Comparison of ENCODE assay signal across 9 cellular contexts in genomic region chr17:560379-560935, GRCh38.
DNase-seq lines count a peak whose midpoint lies in the region; FAIRE-seq and TF ChIP-seq lines count a peak whose summit lies in the region.
"Had no signal": no experiment of that assay in that cellular context is flagged by ENCODE, and none has a peak within 500 bp of the region (broad histone marks: within the 10 kb centered on the region; RNA-seq: fewer than 3 reads in every experiment).

No MANE protein-coding gene starts in this region.

- no TSS peak for BruUV-seq in mammary epithelial cell (replicated peaks; lab: Mats Ljungman, UMichigan)

- H3K4me3 ChIP-seq in mammary epithelial cell (replicated peaks in 1 of 3; ENCODE audit: insufficient read depth in 1 of 3, low read depth in 2 of 3, low read length in 3 of 3) (no peak overlapping the region), keratinocyte (ENCODE audit: control insufficient read depth in 2 of 3, extremely low read depth in 1 of 3, insufficient read depth in 2 of 3, low read depth in 1 of 3, low read length in 3 of 3) (no peak overlapping the region), ascending aorta (no peak overlapping the region)

- DNase-seq in MV-4-11 (lab: John Stamatoyannopoulos, UW) (peak; percentile 61), mammary epithelial cell (peak; percentile 58), keratinocyte (ENCODE audit: low read depth, low spot score) (no peak), substantia nigra (lab: John Stamatoyannopoulos, UW) (no peak), NOMO-1 treated with dmso at 0.1 percent for 144 hours (lab: John Stamatoyannopoulos, UW; ENCODE audit: unreplicated experiment) (no peak), ascending aorta (ENCODE audit: low spot score in 2 of 2) (no peak), NCI-H2227 (lab: John Stamatoyannopoulos, UW; ENCODE audit: unreplicated experiment) (no peak), H4 (ENCODE audit: low spot score) (no peak)
- DNase-seq: left colon had no signal

- no peaks in the 10 kb centered on the region for H3K79me2 ChIP-seq in mammary epithelial cell (ENCODE audit: insufficient read depth, low read length)
- no peaks in the 10 kb centered on the region for H3K79me2 ChIP-seq in keratinocyte (ENCODE audit: control insufficient read depth, insufficient read depth, low read length)

- dilution Hi-C loops in mammary epithelial cell (cut with HindIII; ENCODE audit: low sequenced_read_pairs): loop anchor here (10.0 kb wide), 1 partner anchor 134 kb away; no protein-coding TSS in a partner anchor
- dilution Hi-C loops in keratinocyte (cut with MboI; ENCODE audit: extremely low pct_ligation_motif_present, low sequenced_read_pairs): no loop called here

- H3K27me3 ChIP-seq in mammary epithelial cell (ENCODE audit: insufficient read depth, low read length) (no peaks in the 10 kb centered on the region), keratinocyte (ENCODE audit: control insufficient read depth, extremely low read depth, insufficient read depth, low read length) (no peaks in the 10 kb centered on the region), ascending aorta (no peaks in the 10 kb centered on the region)

- H3K9me3 ChIP-seq in mammary epithelial cell (replicated peaks; ENCODE audit: insufficient read depth, low read length) (no peaks in the 10 kb centered on the region), keratinocyte (ENCODE audit: control insufficient read depth, low read depth, low read length) (no peaks in the 10 kb centered on the region), ascending aorta (no peaks in the 10 kb centered on the region)

- FAIRE-seq in keratinocyte (lab: Jason Lieb, UNC): no peak

- in situ Hi-C loops in mammary epithelial cell (cut with MboI; ENCODE audit: low sequenced_read_pairs in 2 of 2): no loop called here

- H2AFZ ChIP-seq in mammary epithelial cell (ENCODE audit: low read depth, low read length) (no peak overlapping the region), keratinocyte (ENCODE audit: control insufficient read depth, low read length) (no peak overlapping the region)

- H3K9ac ChIP-seq in mammary epithelial cell (ENCODE audit: insufficient read depth, low read length): no peak overlapping the region
- no peak overlapping the region for H3K9ac ChIP-seq in keratinocyte (ENCODE audit: control insufficient read depth, extremely low read depth, insufficient read depth, low read length)

- H4K20me1 ChIP-seq in mammary epithelial cell (ENCODE audit: insufficient read depth, low read length) (no peaks in the 10 kb centered on the region), keratinocyte (ENCODE audit: control insufficient read depth, extremely low read depth, insufficient read depth, low read length) (peaks cover 5% of the 10 kb centered on the region)

- H3K27ac ChIP-seq in mammary epithelial cell (ENCODE audit: insufficient read depth, low read depth, low read length) (peak overlapping the region; percentile 41), keratinocyte (ENCODE audit: control insufficient read depth, insufficient read depth, low read length) (peak overlapping the region; percentile 20), substantia nigra (ENCODE audit: low read depth, low read length, poor library complexity, severe bottlenecking) (peak overlapping the region; percentile 46), ascending aorta (peak overlapping the region in 1 of 2 donors; percentile 65)

- H3K9me1 ChIP-seq in keratinocyte (ENCODE audit: control insufficient read depth, extremely low read depth, insufficient read depth, low read length): peaks cover 9% of the 10 kb centered on the region

- peaks cover 9% of the 10 kb centered on the region for H3K36me3 ChIP-seq in mammary epithelial cell (ENCODE audit: insufficient read depth, low read length)
- peaks cover 17 to 23% of the 10 kb centered on the region in 2 experiments for H3K36me3 ChIP-seq in keratinocyte (ENCODE audit: control insufficient read depth in 2 of 2, extremely low read depth in 1 of 2, insufficient read depth in 2 of 2, low read length in 2 of 2)
- H3K36me3 ChIP-seq in ascending aorta: peaks cover 22 to 40% of the 10 kb centered on the region in 2 donors

- H3K4me1 ChIP-seq in mammary epithelial cell (ENCODE audit: insufficient read depth, low read length) (peaks cover 45% of the 10 kb centered on the region), keratinocyte (ENCODE audit: control insufficient read depth, extremely low read depth, insufficient read depth, low read length) (peaks cover 19% of the 10 kb centered on the region), ascending aorta (peaks cover 0 to 11% of the 10 kb centered on the region in 2 donors)

- WGBS in mammary epithelial cell (ENCODE audit: low coverage, missing lambda C conversion rate): 53% methylated on average over 4 of the region's 4 CpGs

- intact Hi-C loops in mammary epithelial cell (cut with micrococcal nuclease): loop anchor here (2.0 to 5.0 kb wide), 3 partner anchors 14 to 132 kb away; no protein-coding TSS in a partner anchor
- intact Hi-C loops in ascending aorta (cut with DNase I): no loop called here

- CTCF ChIA-PET in mammary epithelial cell (lab: Charles Lee; ENCODE audit: low non-redundant PET): interaction anchor here (0.6 kb wide), 1 partner anchor 60 kb away, joined by 3 read pairs; no protein-coding TSS in a partner anchor

- TF ChIP-seq CTCF in mammary epithelial cell (conservative IDR thresholded peaks at IDR 0.05 in 1 of 2, IDR thresholded peaks at IDR 0.05 in 1 of 2; ENCODE audit: extremely low read depth in 1 of 2, insufficient read depth in 1 of 2, low read depth in 1 of 2, low read length in 2 of 2) (no peak), keratinocyte (optimal IDR thresholded peaks at IDR 0.05 in 1 of 3, IDR thresholded peaks at IDR 0.05 in 1 of 3, conservative IDR thresholded peaks at IDR 0.05 in 1 of 3; ENCODE audit: extremely low read depth in 1 of 3, insufficient read depth in 2 of 3, low read length in 3 of 3) (no peak), ascending aorta (IDR thresholded peaks at IDR 0.05) (no peak)

- peak overlapping the region; percentile 36 for H3K4me2 ChIP-seq in mammary epithelial cell (ENCODE audit: insufficient read depth, low read depth, low read length)
- no peak overlapping the region for H3K4me2 ChIP-seq in keratinocyte (ENCODE audit: control insufficient read depth, extremely low read depth, insufficient read depth, low read depth, low read length)

Comparison
In these comparisons a context has a peak if more than half of its experiments do, and no peak if none do; other contexts are left out.
1. DNase-seq: peak in MV-4-11 (single experiment) and mammary epithelial cell (single experiment); none in keratinocyte (single experiment), substantia nigra (0 of 49), NOMO-1 treated with dmso at 0.1 percent for 144 hours (single experiment), ascending aorta (0 of 2), NCI-H2227 (single experiment) and H4 (single experiment).